In the genomic region with DNA sequence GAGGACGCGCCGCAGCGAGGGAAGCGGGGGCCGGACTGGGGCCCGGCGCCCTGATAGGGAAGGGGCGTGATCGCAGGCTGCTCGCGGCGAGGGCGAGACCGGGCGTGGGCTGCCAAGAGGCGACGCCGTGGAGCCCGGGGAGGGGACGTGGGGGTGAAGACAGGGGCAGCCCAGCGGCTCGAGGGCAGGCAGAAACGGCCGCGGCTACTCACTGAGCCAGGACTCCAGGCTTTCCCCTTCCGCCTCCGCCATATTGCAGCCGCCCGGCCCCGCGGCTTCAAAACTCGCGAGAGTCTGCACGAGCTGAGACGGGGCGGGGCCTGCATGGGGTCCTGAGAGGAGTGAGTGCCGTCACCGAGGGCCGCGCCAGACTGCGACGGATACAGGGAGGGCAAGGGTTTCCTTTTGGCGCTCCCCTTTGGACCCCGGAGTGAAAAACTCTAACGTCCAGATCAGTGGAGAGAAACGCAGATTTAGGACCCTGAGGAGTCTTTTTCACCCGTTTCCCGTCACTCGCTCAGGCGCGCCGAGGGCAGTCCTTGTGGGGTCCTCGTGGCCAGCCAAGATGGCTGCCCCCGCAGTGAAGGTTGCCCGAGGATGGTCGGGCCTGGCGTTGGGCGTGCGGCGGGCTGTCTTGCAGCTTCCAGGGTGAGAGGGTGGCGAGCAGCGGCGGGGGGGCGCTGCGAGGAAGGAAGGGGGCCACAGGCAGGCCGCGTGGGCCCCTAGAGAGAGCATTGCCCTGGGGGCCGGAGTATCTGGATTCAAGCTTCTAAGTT, we compare ENCODE assay signal across 1 cellular context.
TF ChIP-seq lines count a peak whose summit lies in the region.

A gene with protein sequence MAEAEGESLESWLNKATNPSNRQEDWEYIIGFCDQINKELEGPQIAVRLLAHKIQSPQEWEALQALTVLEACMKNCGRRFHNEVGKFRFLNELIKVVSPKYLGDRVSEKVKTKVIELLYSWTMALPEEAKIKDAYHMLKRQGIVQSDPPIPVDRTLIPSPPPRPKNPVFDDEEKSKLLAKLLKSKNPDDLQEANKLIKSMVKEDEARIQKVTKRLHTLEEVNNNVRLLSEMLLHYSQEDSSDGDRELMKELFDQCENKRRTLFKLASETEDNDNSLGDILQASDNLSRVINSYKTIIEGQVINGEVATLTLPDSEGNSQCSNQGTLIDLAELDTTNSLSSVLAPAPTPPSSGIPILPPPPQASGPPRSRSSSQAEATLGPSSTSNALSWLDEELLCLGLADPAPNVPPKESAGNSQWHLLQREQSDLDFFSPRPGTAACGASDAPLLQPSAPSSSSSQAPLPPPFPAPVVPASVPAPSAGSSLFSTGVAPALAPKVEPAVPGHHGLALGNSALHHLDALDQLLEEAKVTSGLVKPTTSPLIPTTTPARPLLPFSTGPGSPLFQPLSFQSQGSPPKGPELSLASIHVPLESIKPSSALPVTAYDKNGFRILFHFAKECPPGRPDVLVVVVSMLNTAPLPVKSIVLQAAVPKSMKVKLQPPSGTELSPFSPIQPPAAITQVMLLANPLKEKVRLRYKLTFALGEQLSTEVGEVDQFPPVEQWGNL (minus strand): TSS at position 271 of the 776 bp plus-strand sequence. CDS start 19 bp downstream, at position 252.
MRPS7 (plus strand) TSS at position 544 of the 776 bp plus-strand sequence; CDS start at position 566, 22 bp downstream.

TF ChIP-seq in HepG2, 621 proteins besides CTCF, POLR2A, EP300 and RAD21 (continued from another document and continues in another):
- TF ChIP-seq, protein P1, sequence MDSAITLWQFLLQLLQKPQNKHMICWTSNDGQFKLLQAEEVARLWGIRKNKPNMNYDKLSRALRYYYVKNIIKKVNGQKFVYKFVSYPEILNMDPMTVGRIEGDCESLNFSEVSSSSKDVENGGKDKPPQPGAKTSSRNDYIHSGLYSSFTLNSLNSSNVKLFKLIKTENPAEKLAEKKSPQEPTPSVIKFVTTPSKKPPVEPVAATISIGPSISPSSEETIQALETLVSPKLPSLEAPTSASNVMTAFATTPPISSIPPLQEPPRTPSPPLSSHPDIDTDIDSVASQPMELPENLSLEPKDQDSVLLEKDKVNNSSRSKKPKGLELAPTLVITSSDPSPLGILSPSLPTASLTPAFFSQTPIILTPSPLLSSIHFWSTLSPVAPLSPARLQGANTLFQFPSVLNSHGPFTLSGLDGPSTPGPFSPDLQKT (CRISPR knock-in tag; IDR thresholded peaks at IDR 0.05; ENCODE audit: borderline replicate concordance), result 0 out of 2 replicates have a peak, but pooled peaks have one; percentile 70
- TF ChIP-seq MAFG (CRISPR knock-in tag; IDR thresholded peaks at IDR 0.05), result no peak
- peak; percentile 60; the same call in 1 of the 2 replicates for TF ChIP-seq ZNF234 (CRISPR knock-in tag; conservative IDR thresholded peaks at IDR 0.05)
- peak; percentile 45; the same call in 1 of the 2 replicates for TF ChIP-seq NR2F2 (IDR thresholded peaks at IDR 0.05; ENCODE audit: borderline replicate concordance, low read depth)
- 0 out of 2 replicates have a peak, but pooled peaks have one; percentile 14 for TF ChIP-seq ZNF253 (CRISPR knock-in tag; IDR thresholded peaks at IDR 0.05; ENCODE audit: borderline replicate concordance)
- TF ChIP-seq ZNF691 (CRISPR knock-in tag; IDR thresholded peaks at IDR 0.05; ENCODE audit: borderline replicate concordance, low read depth), result no peak
- TF ChIP-seq RBFOX2 (IDR thresholded peaks at IDR 0.05; ENCODE audit: low read depth, low read length), result peak; percentile 98
- TF ChIP-seq DMAP1 (CRISPR knock-in tag; IDR thresholded peaks at IDR 0.05), result peak; percentile 93
- TF ChIP-seq, protein P2, sequence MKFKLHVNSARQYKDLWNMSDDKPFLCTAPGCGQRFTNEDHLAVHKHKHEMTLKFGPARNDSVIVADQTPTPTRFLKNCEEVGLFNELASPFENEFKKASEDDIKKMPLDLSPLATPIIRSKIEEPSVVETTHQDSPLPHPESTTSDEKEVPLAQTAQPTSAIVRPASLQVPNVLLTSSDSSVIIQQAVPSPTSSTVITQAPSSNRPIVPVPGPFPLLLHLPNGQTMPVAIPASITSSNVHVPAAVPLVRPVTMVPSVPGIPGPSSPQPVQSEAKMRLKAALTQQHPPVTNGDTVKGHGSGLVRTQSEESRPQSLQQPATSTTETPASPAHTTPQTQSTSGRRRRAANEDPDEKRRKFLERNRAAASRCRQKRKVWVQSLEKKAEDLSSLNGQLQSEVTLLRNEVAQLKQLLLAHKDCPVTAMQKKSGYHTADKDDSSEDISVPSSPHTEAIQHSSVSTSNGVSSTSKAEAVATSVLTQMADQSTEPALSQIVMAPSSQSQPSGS (CRISPR knock-in tag; IDR thresholded peaks at IDR 0.05), result peak; percentile 72; the same call in 1 of the 2 replicates
- TF ChIP-seq ZNF883 (CRISPR knock-in tag; IDR thresholded peaks at IDR 0.05; ENCODE audit: not compliant biosample characterization), result peak; percentile 92
- TF ChIP-seq ZNF841 (CRISPR knock-in tag; IDR thresholded peaks at IDR 0.05; ENCODE audit: borderline replicate concordance), result no peak; the same call in 1 of the 2 replicates
- TF ChIP-seq, protein P3, sequence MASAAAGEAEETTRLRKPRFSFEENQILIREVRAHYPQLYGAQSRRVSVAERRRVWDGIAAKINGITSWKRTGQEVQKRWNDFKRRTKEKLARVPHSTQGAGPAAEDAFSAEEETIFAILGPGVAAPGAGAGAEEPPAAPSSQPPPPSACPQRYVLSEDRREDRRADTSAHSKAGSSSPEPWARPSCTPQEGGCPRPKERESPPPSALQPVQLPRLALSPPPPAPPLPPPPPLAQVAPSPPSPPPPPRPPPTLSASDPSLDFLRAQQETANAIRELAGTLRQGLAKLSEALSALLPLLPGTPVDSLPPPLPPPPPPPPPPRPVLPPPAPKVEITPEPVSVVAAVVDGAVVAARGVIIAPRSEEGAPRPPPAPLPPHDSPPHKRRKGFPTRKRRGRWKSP (CRISPR knock-in tag; IDR thresholded peaks at IDR 0.05), result peak; percentile 90
- TF ChIP-seq ETV6 (CRISPR knock-in tag; conservative IDR thresholded peaks at IDR 0.05), result no peak
- TF ChIP-seq, protein P4, sequence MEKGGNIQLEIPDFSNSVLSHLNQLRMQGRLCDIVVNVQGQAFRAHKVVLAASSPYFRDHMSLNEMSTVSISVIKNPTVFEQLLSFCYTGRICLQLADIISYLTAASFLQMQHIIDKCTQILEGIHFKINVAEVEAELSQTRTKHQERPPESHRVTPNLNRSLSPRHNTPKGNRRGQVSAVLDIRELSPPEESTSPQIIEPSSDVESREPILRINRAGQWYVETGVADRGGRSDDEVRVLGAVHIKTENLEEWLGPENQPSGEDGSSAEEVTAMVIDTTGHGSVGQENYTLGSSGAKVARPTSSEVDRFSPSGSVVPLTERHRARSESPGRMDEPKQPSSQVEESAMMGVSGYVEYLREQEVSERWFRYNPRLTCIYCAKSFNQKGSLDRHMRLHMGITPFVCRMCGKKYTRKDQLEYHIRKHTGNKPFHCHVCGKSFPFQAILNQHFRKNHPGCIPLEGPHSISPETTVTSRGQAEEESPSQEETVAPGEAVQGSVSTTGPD (CRISPR knock-in tag; IDR thresholded peaks at IDR 0.05), result no peak
- TF ChIP-seq AKAP8 (CRISPR knock-in tag; IDR thresholded peaks at IDR 0.05), result peak; percentile 69
- peak; percentile 78 for TF ChIP-seq POLR2AphosphoS5 (IDR thresholded peaks at IDR 0.05; ENCODE audit: low read depth, low read length)
- TF ChIP-seq KAT8 (CRISPR knock-in tag; IDR thresholded peaks at IDR 0.05), result peak; percentile 91
- peak; percentile 85 for TF ChIP-seq SALL1 (CRISPR knock-in tag; IDR thresholded peaks at IDR 0.05)
- peak; percentile 49; the same call in 1 of the 2 replicates for TF ChIP-seq TFE3 (CRISPR knock-in tag; IDR thresholded peaks at IDR 0.05)
- TF ChIP-seq BORCS8-MEF2B (CRISPR knock-in tag; IDR thresholded peaks at IDR 0.05), result peak; percentile 97
- TF ChIP-seq, protein P5, sequence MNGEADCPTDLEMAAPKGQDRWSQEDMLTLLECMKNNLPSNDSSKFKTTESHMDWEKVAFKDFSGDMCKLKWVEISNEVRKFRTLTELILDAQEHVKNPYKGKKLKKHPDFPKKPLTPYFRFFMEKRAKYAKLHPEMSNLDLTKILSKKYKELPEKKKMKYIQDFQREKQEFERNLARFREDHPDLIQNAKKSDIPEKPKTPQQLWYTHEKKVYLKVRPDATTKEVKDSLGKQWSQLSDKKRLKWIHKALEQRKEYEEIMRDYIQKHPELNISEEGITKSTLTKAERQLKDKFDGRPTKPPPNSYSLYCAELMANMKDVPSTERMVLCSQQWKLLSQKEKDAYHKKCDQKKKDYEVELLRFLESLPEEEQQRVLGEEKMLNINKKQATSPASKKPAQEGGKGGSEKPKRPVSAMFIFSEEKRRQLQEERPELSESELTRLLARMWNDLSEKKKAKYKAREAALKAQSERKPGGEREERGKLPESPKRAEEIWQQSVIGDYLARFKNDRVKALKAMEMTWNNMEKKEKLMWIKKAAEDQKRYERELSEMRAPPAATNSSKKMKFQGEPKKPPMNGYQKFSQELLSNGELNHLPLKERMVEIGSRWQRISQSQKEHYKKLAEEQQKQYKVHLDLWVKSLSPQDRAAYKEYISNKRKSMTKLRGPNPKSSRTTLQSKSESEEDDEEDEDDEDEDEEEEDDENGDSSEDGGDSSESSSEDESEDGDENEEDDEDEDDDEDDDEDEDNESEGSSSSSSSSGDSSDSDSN (CRISPR knock-in tag; IDR thresholded peaks at IDR 0.05), result peak; percentile 78
- no peak for TF ChIP-seq E2F1 (CRISPR knock-in tag; IDR thresholded peaks at IDR 0.05)
- 0 out of 2 replicates have a peak, but pooled peaks have one; percentile 24 for TF ChIP-seq SOX13 (IDR thresholded peaks at IDR 0.05)
- no peak for TF ChIP-seq SOX13 (CRISPR knock-in tag; conservative IDR thresholded peaks at IDR 0.05 in 1 of 2, IDR thresholded peaks at IDR 0.05 in 1 of 2)
- TF ChIP-seq ZNF614 (CRISPR knock-in tag; IDR thresholded peaks at IDR 0.05; ENCODE audit: borderline replicate concordance), result peak; percentile 79; the same call in 1 of the 2 replicates
- peak; percentile 81 for TF ChIP-seq NFIB (CRISPR knock-in tag; IDR thresholded peaks at IDR 0.05; ENCODE audit: borderline replicate concordance)
- no peak for TF ChIP-seq FLYWCH1 (CRISPR knock-in tag; IDR thresholded peaks at IDR 0.05)
- peak; percentile 27; the same call in 1 of the 2 replicates for TF ChIP-seq GFI1 (CRISPR knock-in tag; IDR thresholded peaks at IDR 0.05; ENCODE audit: borderline replicate concordance)
- TF ChIP-seq TP53 (CRISPR knock-in tag; conservative IDR thresholded peaks at IDR 0.05), result no peak; the same call in 1 of the 2 replicates
- TF ChIP-seq ZMYM4 (CRISPR knock-in tag; IDR thresholded peaks at IDR 0.05), result peak; percentile 35; the same call in 1 of the 2 replicates
- peak; percentile 98 for TF ChIP-seq CHD2 (IDR thresholded peaks at IDR 0.05; ENCODE audit: low read depth, low read length)
- TF ChIP-seq, protein P6, sequence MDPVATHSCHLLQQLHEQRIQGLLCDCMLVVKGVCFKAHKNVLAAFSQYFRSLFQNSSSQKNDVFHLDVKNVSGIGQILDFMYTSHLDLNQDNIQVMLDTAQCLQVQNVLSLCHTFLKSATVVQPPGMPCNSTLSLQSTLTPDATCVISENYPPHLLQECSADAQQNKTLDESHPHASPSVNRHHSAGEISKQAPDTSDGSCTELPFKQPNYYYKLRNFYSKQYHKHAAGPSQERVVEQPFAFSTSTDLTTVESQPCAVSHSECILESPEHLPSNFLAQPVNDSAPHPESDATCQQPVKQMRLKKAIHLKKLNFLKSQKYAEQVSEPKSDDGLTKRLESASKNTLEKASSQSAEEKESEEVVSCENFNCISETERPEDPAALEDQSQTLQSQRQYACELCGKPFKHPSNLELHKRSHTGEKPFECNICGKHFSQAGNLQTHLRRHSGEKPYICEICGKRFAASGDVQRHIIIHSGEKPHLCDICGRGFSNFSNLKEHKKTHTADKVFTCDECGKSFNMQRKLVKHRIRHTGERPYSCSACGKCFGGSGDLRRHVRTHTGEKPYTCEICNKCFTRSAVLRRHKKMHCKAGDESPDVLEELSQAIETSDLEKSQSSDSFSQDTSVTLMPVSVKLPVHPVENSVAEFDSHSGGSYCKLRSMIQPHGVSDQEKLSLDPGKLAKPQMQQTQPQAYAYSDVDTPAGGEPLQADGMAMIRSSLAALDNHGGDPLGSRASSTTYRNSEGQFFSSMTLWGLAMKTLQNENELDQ (CRISPR knock-in tag; IDR thresholded peaks at IDR 0.05; ENCODE audit: borderline replicate concordance), result no peak
- TF ChIP-seq TAF1 (CRISPR knock-in tag; IDR thresholded peaks at IDR 0.05), result peak; percentile 99
- TF ChIP-seq PAWR (CRISPR knock-in tag; IDR thresholded peaks at IDR 0.05; ENCODE audit: borderline replicate concordance), result no peak
- TF ChIP-seq ZNF383 (CRISPR knock-in tag; IDR thresholded peaks at IDR 0.05; ENCODE audit: borderline replicate concordance), result no peak
- TF ChIP-seq SIX4 (CRISPR knock-in tag; IDR thresholded peaks at IDR 0.05), result peak; percentile 46; the same call in 1 of the 2 replicates
- no peak for TF ChIP-seq ZNF451 (CRISPR knock-in tag; IDR thresholded peaks at IDR 0.05)
- TF ChIP-seq CAMTA2 (CRISPR knock-in tag; IDR thresholded peaks at IDR 0.05; ENCODE audit: borderline replicate concordance), result peak; percentile 70; the same call in 1 of the 2 replicates
- peak; percentile 94 for TF ChIP-seq SALL2 (CRISPR knock-in tag; IDR thresholded peaks at IDR 0.05)
- TF ChIP-seq, protein P7, sequence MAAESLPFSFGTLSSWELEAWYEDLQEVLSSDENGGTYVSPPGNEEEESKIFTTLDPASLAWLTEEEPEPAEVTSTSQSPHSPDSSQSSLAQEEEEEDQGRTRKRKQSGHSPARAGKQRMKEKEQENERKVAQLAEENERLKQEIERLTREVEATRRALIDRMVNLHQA (CRISPR knock-in tag; IDR thresholded peaks at IDR 0.05), result no peak
- TF ChIP-seq ZNF83 (CRISPR knock-in tag; IDR thresholded peaks at IDR 0.05; ENCODE audit: borderline replicate concordance), result 0 out of 2 replicates have a peak, but pooled peaks have one; percentile 41
